ENCODE assay signal across 13 cellular contexts in the genomic region with DNA sequence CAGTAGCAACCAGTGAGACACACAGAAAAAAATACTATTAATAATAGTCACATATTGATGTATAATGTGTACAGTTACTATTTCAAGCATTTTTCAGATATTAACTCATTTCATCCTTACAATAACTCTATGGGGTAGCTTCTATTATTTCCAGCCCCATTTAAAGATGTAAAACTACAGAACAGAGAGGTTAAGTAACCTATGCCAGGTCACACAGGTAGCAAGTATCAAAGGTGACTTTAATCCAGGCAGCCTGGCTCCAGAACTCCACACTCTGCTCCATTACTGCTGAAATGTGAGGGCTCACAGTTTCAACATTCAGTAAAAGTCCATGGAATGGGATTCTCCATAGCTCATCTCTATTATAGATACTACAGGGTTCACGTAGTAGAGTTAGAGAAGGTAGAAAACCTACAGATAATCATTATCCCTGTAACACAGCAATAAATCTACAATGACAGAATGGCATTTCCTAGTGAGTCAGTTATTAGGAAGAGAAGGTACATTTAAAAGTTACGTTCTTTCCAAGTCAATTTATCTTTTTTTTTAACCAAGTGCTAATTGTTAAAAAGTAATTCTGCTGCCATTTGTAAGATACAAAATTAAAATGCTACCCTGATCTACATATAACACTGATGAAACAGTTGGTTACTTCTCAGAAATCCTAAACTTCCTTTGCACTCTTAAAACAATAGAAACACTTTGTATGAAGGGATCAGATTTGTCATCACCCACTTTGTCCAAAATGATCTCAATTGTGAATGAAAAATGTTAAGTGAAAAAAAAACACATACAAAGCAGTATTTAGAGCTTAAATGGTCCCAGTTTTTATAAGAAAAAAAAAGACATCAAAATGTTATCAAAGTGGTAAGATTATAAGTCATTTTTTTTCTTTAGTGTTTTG. TPM values are rescaled to one million over a fixed set of nuclear protein-coding genes. Genes with fewer than 3 reads are reported as not detected.
A peak's percentile ranks its signal among the peaks of the same experiment; 100 is the strongest.
DNase-seq lines count a peak whose midpoint lies in the region; ATAC-seq, FAIRE-seq and TF ChIP-seq lines count a peak whose summit lies in the region.
"Had no signal": no experiment of that assay in that cellular context is flagged by ENCODE, and none has a peak within 500 bp of the region (broad histone marks: within the 10 kb centered on the region; RNA-seq: fewer than 3 reads in every experiment).

No MANE protein-coding gene starts in this region.

- H3K27ac ChIP-seq in kidney (ENCODE audit: low read depth in 2 of 2, low read length in 2 of 2): peak overlapping the region; percentile 82 to 90
- peak overlapping the region; percentile 64 to 90 (median 80) for H3K27ac ChIP-seq in stomach
- H3K27ac ChIP-seq: 22Rv1 had no signal

- ATAC-seq in activated T-helper 17 cell treated with anti-CD3 and anti-CD28 coated beads, Interleukin-2, amount 50 U/mL, for 72 hours (replicated peaks): no peak
- ATAC-seq in HG02571 (IDR thresholded peaks at IDR 0.05; ENCODE audit: unreplicated experiment): no peak
- ATAC-seq in stimulated activated memory B cell treated with anti-CD40 and anti-IgM and Interleukin-4, amounts not matched to agents 10 μg/mL and 1 μg/mL and 100 μg/mL, for 72 hours: no peak

- peaks cover 64% of the 10 kb centered on the region for H3K4me1 Mint-ChIP-seq in T-helper 1 cell treated with Interleukin-12 subunit alpha and Interleukin-12 subunit beta and Interleukin-4 antibody, amounts not matched to agents 30 μg/mL and 1 μg/mL, for 36 hours (ENCODE audit: low read depth)
- H3K4me1 Mint-ChIP-seq in activated T-helper 17 cell treated with anti-CD3 and anti-CD28 coated beads, Interleukin-2, amount 50 U/mL, for 72 hours: peaks cover 39% of the 10 kb centered on the region
- H3K4me1 Mint-ChIP-seq in stimulated activated memory B cell treated with anti-CD40 and anti-IgM and Interleukin-4, amounts not matched to agents 10 μg/mL and 1 μg/mL and 100 μg/mL, for 72 hours: peaks cover 9% of the 10 kb centered on the region

- H3K36me3 ChIP-seq in kidney (ENCODE audit: control insufficient read depth in 1 of 2, insufficient read depth in 2 of 2, low read length in 2 of 2) (no peaks in the 10 kb centered on the region), stomach (no peaks in the 10 kb centered on the region), MG63 (no peaks in the 10 kb centered on the region)

- H3K27me3 ChIP-seq in stomach (no peaks in the 10 kb centered on the region), MG63 (no peaks in the 10 kb centered on the region)

- TF ChIP-seq POLR2A in stomach (IDR thresholded peaks at IDR 0.05): no peak

- 75 to 87% (median 83%) methylated on average over 2 of the region's 2 CpGs for WGBS in stomach, 5 donors

- intact Hi-C loops in kidney (cut with DNase I) (no loop called here), stomach (cut with DNase I; ENCODE audit: low total_unique reads) (no loop called here)

- H3K9me3 Mint-ChIP-seq in T-helper 1 cell treated with Interleukin-12 subunit alpha and Interleukin-12 subunit beta and Interleukin-4 antibody, amounts not matched to agents 30 μg/mL and 1 μg/mL, for 36 hours: no peaks in the 10 kb centered on the region
- no peaks in the 10 kb centered on the region for H3K9me3 Mint-ChIP-seq in activated T-helper 17 cell treated with anti-CD3 and anti-CD28 coated beads, Interleukin-2, amount 50 U/mL, for 72 hours
- no peaks in the 10 kb centered on the region for H3K9me3 Mint-ChIP-seq in stimulated activated memory B cell treated with anti-CD40 and anti-IgM and Interleukin-4, amounts not matched to agents 10 μg/mL and 1 μg/mL and 100 μg/mL, for 72 hours
- H3K9me3 Mint-ChIP-seq: stimulated activated naive B cell treated with anti-CD40 and anti-IgM and Interleukin-4, amounts not matched to agents 10 μg/mL and 1 μg/mL and 100 μg/mL, for 72 hours had no signal

- H3K4me3 ChIP-seq in kidney (ENCODE audit: low read length in 2 of 2) (no peak overlapping the region), stomach (no peak overlapping the region), MG63 (no peak overlapping the region)

- H3K4me3 Mint-ChIP-seq in T-helper 1 cell treated with Interleukin-12 subunit alpha and Interleukin-12 subunit beta and Interleukin-4 antibody, amounts not matched to agents 30 μg/mL and 1 μg/mL, for 36 hours: peak overlapping the region; percentile 38
- peak overlapping the region; percentile 58 for H3K4me3 Mint-ChIP-seq in activated T-helper 17 cell treated with anti-CD3 and anti-CD28 coated beads, Interleukin-2, amount 50 U/mL, for 72 hours
- H3K4me3 Mint-ChIP-seq in stimulated activated memory B cell treated with anti-CD40 and anti-IgM and Interleukin-4, amounts not matched to agents 10 μg/mL and 1 μg/mL and 100 μg/mL, for 72 hours: no peak overlapping the region
- H3K4me3 Mint-ChIP-seq: stimulated activated naive B cell treated with anti-CD40 and anti-IgM and Interleukin-4, amounts not matched to agents 10 μg/mL and 1 μg/mL and 100 μg/mL, for 72 hours had no signal

- H3K36me3 Mint-ChIP-seq in T-helper 1 cell treated with Interleukin-12 subunit alpha and Interleukin-12 subunit beta and Interleukin-4 antibody, amounts not matched to agents 30 μg/mL and 1 μg/mL, for 36 hours (ENCODE audit: low read depth): peaks cover 26% of the 10 kb centered on the region
- no peaks in the 10 kb centered on the region for H3K36me3 Mint-ChIP-seq in activated T-helper 17 cell treated with anti-CD3 and anti-CD28 coated beads, Interleukin-2, amount 50 U/mL, for 72 hours (ENCODE audit: low read depth)
- no peaks in the 10 kb centered on the region for H3K36me3 Mint-ChIP-seq in stimulated activated memory B cell treated with anti-CD40 and anti-IgM and Interleukin-4, amounts not matched to agents 10 μg/mL and 1 μg/mL and 100 μg/mL, for 72 hours
- H3K36me3 Mint-ChIP-seq: stimulated activated naive B cell treated with anti-CD40 and anti-IgM and Interleukin-4, amounts not matched to agents 10 μg/mL and 1 μg/mL and 100 μg/mL, for 72 hours had no signal

- TF ChIP-seq CTCF in kidney (IDR thresholded peaks at IDR 0.05; ENCODE audit: borderline replicate concordance, extremely low read depth, insufficient read depth) (no peak), stomach (IDR thresholded peaks at IDR 0.05) (no peak)

- FAIRE-seq in kidney (lab: Jason Lieb, UNC): no peak

- H3K4me1 ChIP-seq in kidney (ENCODE audit: control insufficient read depth in 1 of 2, insufficient read depth in 1 of 2, low read depth in 1 of 2, low read length in 2 of 2) (peaks cover 27 to 30% of the 10 kb centered on the region in 2 donors), stomach (peaks cover 44 to 72% (median 56%) of the 10 kb centered on the region in 4 donors)

- H3K27me3 Mint-ChIP-seq in T-helper 1 cell treated with Interleukin-12 subunit alpha and Interleukin-12 subunit beta and Interleukin-4 antibody, amounts not matched to agents 30 μg/mL and 1 μg/mL, for 36 hours (ENCODE audit: low read depth): no peaks in the 10 kb centered on the region
- no peaks in the 10 kb centered on the region for H3K27me3 Mint-ChIP-seq in activated T-helper 17 cell treated with anti-CD3 and anti-CD28 coated beads, Interleukin-2, amount 50 U/mL, for 72 hours
- H3K27me3 Mint-ChIP-seq in stimulated activated memory B cell treated with anti-CD40 and anti-IgM and Interleukin-4, amounts not matched to agents 10 μg/mL and 1 μg/mL and 100 μg/mL, for 72 hours: no peaks in the 10 kb centered on the region
- H3K27me3 Mint-ChIP-seq: stimulated activated naive B cell treated with anti-CD40 and anti-IgM and Interleukin-4, amounts not matched to agents 10 μg/mL and 1 μg/mL and 100 μg/mL, for 72 hours had no signal

- DNase-seq in T-helper 1 cell (no peak), kidney (no peak), stomach (no peak), MG63 (no peak)
- DNase-seq: activated CD4-positive, CD25-positive, alpha-beta regulatory T cell; DMS79 treated with DMSO at 0.1 percent for 48 hours; NCI-H1694; stimulated activated naive B cell treated with anti-CD40 and anti-IgM and Interleukin-4, amounts not matched to agents 10 μg/mL and 1 μg/mL and 100 μg/mL, for 72 hours had no signal

- H3K27ac Mint-ChIP-seq in T-helper 1 cell treated with Interleukin-12 subunit alpha and Interleukin-12 subunit beta and Interleukin-4 antibody, amounts not matched to agents 30 μg/mL and 1 μg/mL, for 36 hours: peak overlapping the region; percentile 55
- H3K27ac Mint-ChIP-seq in activated T-helper 17 cell treated with anti-CD3 and anti-CD28 coated beads, Interleukin-2, amount 50 U/mL, for 72 hours: peak overlapping the region; percentile 68
- H3K27ac Mint-ChIP-seq in stimulated activated memory B cell treated with anti-CD40 and anti-IgM and Interleukin-4, amounts not matched to agents 10 μg/mL and 1 μg/mL and 100 μg/mL, for 72 hours: no peak overlapping the region
- H3K27ac Mint-ChIP-seq: stimulated activated naive B cell treated with anti-CD40 and anti-IgM and Interleukin-4, amounts not matched to agents 10 μg/mL and 1 μg/mL and 100 μg/mL, for 72 hours had no signal

- TF ChIP-seq EP300 in stomach (IDR thresholded peaks at IDR 0.05): no peak

- peak overlapping the region in 1 of 2 donors; percentile 14 for H3K9ac ChIP-seq in kidney (ENCODE audit: low read length in 2 of 2)

- no peaks in the 10 kb centered on the region for H3K9me3 ChIP-seq in kidney (ENCODE audit: control insufficient read depth in 1 of 2, low read length in 2 of 2)
- no peaks in the 10 kb centered on the region for H3K9me3 ChIP-seq in stomach
- H3K9me3 ChIP-seq in MG63: no peaks in the 10 kb centered on the region

RNA-seq across cellular contexts. Expression of gene RELL1, which starts 18.7 kb away (rescaled TPM):
- total RNA-seq in activated T-helper 17 cell treated with anti-CD3 and anti-CD28 coated beads, Interleukin-2, amount 50 U/mL, for 72 hours: 10 to 100 TPM; 15.5 to 20.8 TPM
- 38.4 TPM for total RNA-seq in kidney
- 1.4 TPM for polyA plus RNA-seq in kidney (ENCODE audit: insufficient read depth, low read depth, low replicate concordance)
- total RNA-seq in stomach: 100 to 1,000 TPM in 1 of 5 donors, 10 to 100 TPM in 3, 1 to 10 TPM in 1; 2.9 to 113 (median 92.5) TPM
- polyA plus RNA-seq in stomach: 1 to 10 TPM; 1.3 to 8.3 (median 2.4) TPM
- total RNA-seq in MG63 (2014; rRNA removed; shearing (Covaris generic); ENCODE audit: low replicate concordance): 14.4 and 28.9 TPM in 2 replicates
